In the genomic region with DNA sequence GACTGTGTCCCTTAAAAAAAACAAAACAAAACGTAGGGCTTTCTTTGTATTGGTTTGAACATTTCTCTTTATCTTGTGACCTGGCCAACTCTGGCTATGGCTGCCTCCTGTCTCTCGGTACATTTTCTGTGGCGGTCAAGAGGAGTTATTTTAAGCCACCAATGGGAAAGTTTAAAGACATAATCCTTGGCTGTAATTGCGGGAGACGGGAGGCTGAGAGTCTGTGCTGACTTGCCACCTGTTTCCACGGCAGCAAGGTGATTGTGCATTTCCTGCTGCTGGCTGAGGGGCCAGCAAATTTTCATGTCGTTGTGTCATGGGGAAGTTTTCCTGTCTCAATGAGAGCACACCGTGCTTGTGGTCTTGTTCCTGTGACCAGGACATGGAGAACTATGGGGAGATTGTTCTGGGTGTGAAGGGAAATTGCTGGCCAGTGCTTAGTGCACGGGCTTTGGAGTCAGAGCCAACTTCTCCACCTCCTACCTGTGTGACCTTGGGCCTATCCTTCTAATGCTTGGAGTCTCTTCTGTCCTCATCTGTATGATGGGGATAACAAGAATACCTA, we compare ENCODE assay signal across 8 cellular contexts. TPM values are rescaled to one million over a fixed set of nuclear protein-coding genes. Genes with fewer than 3 reads are reported as not detected.
DNase-seq lines count a peak whose midpoint lies in the region; ATAC-seq and TF ChIP-seq lines count a peak whose summit lies in the region.

No MANE protein-coding gene starts in this region.

- no peak for TF ChIP-seq CTCF in epithelial cell of proximal tubule (conservative IDR thresholded peaks at IDR 0.05; ENCODE audit: low read depth, low read length)
- no peak for TF ChIP-seq CTCF in prostate gland (IDR thresholded peaks at IDR 0.05)
- TF ChIP-seq CTCF in omental fat pad (IDR thresholded peaks at IDR 0.05) = no peak
- no peak for TF ChIP-seq CTCF in lower leg skin (IDR thresholded peaks at IDR 0.05)

- H3K27me3 ChIP-seq in prostate gland (replicated peaks; ENCODE audit: insufficient read depth) = no peaks in the 10 kb centered on the region

- H3K27ac ChIP-seq in prostate gland = peak overlapping the region; percentile 74 to 75

- WGBS in prostate gland = 13% methylated on average over 9 of the region's 9 CpGs
- 23 to 26% methylated on average over 9 of the region's 9 CpGs for WGBS in lower leg skin, 2 donors

- no peaks in the 10 kb centered on the region for H3K9me3 ChIP-seq in prostate gland

- H3K36me3 ChIP-seq in prostate gland = no peaks in the 10 kb centered on the region

- TF ChIP-seq POLR2A in prostate gland (IDR thresholded peaks at IDR 0.05) (no peak), lower leg skin (IDR thresholded peaks at IDR 0.05) (no peak)

- peak; percentile 14 for DNase-seq in activated naive CD4-positive, alpha-beta T cell treated with Interleukin-2 at 50 U/mL for 16 hours
- no peak for DNase-seq in activated naive CD4-positive, alpha-beta T cell (lab: John Stamatoyannopoulos, UW)
- DNase-seq in OCI-M1 (lab: John Stamatoyannopoulos, UW) (peak; percentile 47), epithelial cell of proximal tubule (ENCODE audit: low read depth) (peak; percentile 56), prostate gland (ENCODE audit: low spot score) (peak; percentile 44), omental fat pad (ENCODE audit: low spot score) (no peak), NK-92 (lab: John Stamatoyannopoulos, UW; ENCODE audit: unreplicated experiment) (no peak), lower leg skin (ENCODE audit: low spot score in 2 of 2) (no peak)

- peaks cover 4% of the 10 kb centered on the region for H3K4me1 ChIP-seq in prostate gland (replicated peaks)

- intact Hi-C loops in prostate gland (cut with DNase I) = no loop called here
- intact Hi-C loops in lower leg skin (cut with DNase I; ENCODE audit: low total_unique reads) = no loop called here

- H3K4me3 ChIP-seq in epithelial cell of proximal tubule (ENCODE audit: low read depth, low read length) = peak overlapping the region; percentile 21
- H3K4me3 ChIP-seq in prostate gland = peak overlapping the region in 1 of 2 donors; percentile 2
- no peak overlapping the region for H3K4me3 ChIP-seq in lower leg skin (ENCODE audit: low read depth, poor library complexity, severe bottlenecking)

- ATAC-seq in omental fat pad (ENCODE audit: low FRiP score) = no peak

RNA-seq across cellular contexts. Expression of gene PTPRJ, which starts 11.0 kb away (rescaled TPM):
- total RNA-seq in epithelial cell of proximal tubule (43.9 and 44.2 TPM in 2 replicates), prostate gland (10 to 100 TPM; 24.9 to 48.0 TPM), omental fat pad (10 to 100 TPM in 3 of 4 donors, 1 to 10 TPM in 1; 9.8 to 17.8 (median 14.2) TPM), lower leg skin (10 to 100 TPM in 2 of 4 donors, 1 to 10 TPM in 2; 4.2 to 26.2 (median 9.2) TPM)

Comparison
In these comparisons a context has a peak if more than half of its experiments do, and no peak if none do; other contexts are left out.
1. DNase-seq: peak in activated naive CD4-positive, alpha-beta T cell treated with Interleukin-2 at 50 U/mL for 16 hours (single experiment), OCI-M1 (single experiment), epithelial cell of proximal tubule (single experiment) and prostate gland (single experiment); none in activated naive CD4-positive, alpha-beta T cell (0 of 4), omental fat pad (single experiment), NK-92 (single experiment) and lower leg skin (0 of 2).